13 cellular contexts compared by ENCODE assay signal in genomic region chr20:41408986-41409385, GRCh38. TPM values are rescaled to one million over a fixed set of nuclear protein-coding genes. Genes with fewer than 3 reads are reported as not detected.
DNase-seq lines count a peak whose midpoint lies in the region; ATAC-seq and TF ChIP-seq lines count a peak whose summit lies in the region.
"Had no signal": no experiment of that assay in that cellular context is flagged by ENCODE, and none has a peak within 500 bp of the region (broad histone marks: within the 10 kb centered on the region; RNA-seq: fewer than 3 reads in every experiment).

No MANE protein-coding gene starts in this region.

- no peaks in the 10 kb centered on the region for H3K9me3 ChIP-seq in BLaER1 treated with 17β-estradiol and CSF1 and Interleukin-3, amounts not matched to agents 10 nM and 100 nM (replicated peaks in 1 of 11)
- no peaks in the 10 kb centered on the region for H3K9me3 ChIP-seq in mucosa of descending colon
- H3K9me3 ChIP-seq in tibial artery: no peaks in the 10 kb centered on the region
- H3K9me3 ChIP-seq: upper lobe of right lung had no signal

- TF ChIP-seq CTCF in mucosa of descending colon (IDR thresholded peaks at IDR 0.05) (no peak), tibial artery (IDR thresholded peaks at IDR 0.05) (no peak), coronary artery (IDR thresholded peaks at IDR 0.05) (no peak)

- peak overlapping the region in 3 of 11 experiments; percentile 13 to 41 (median 27); a peak in 6 of 22 replicates for H3K9ac ChIP-seq in BLaER1 treated with 17β-estradiol and CSF1 and Interleukin-3, amounts not matched to agents 10 nM and 100 nM
- H3K9ac ChIP-seq: GM23248, parathyroid adenoma had no signal

- peak; percentile 71 for DNase-seq in GF-D8 (lab: John Stamatoyannopoulos, UW)
- peak; percentile 91 for DNase-seq in RPMI7951 (ENCODE audit: low read depth)
- peak; percentile 35 to 37 for DNase-seq in hippocampal formation (lab: John Stamatoyannopoulos, UW)
- DNase-seq in mucosa of descending colon: no peak
- no peak for DNase-seq in tibial artery
- DNase-seq in coronary artery (ENCODE audit: low spot score): no peak
- DNase-seq: activated CD4-positive, alpha-beta T cell treated with anti-CD3 and anti-CD28 coated beads for 36 hours; DMS153; GM23248; upper lobe of right lung had no signal

- ATAC-seq in mucosa of descending colon (no peak), HG03095 (IDR thresholded peaks at IDR 0.05; ENCODE audit: unreplicated experiment) (no peak)
- ATAC-seq: upper lobe of right lung had no signal

- peak overlapping the region; percentile 55 to 90 (median 79) for H3K4me2 ChIP-seq in BLaER1 treated with 17β-estradiol and CSF1 and Interleukin-3, amounts not matched to agents 10 nM and 100 nM

- H3K4me3 ChIP-seq in BLaER1 treated with 17β-estradiol and CSF1 and Interleukin-3, amounts not matched to agents 10 nM and 100 nM: no peak overlapping the region
- H3K4me3 ChIP-seq in mucosa of descending colon (no peak overlapping the region), tibial artery (no peak overlapping the region), coronary artery (no peak overlapping the region)
- H3K4me3 ChIP-seq: GM23248, upper lobe of right lung had no signal

- peak overlapping the region in 2 of 11 experiments; percentile 7 to 42; a peak in 2 of 22 replicates for H3K27ac ChIP-seq in BLaER1 treated with 17β-estradiol and CSF1 and Interleukin-3, amounts not matched to agents 10 nM and 100 nM
- H3K27ac ChIP-seq in tibial artery (no peak overlapping the region), coronary artery (no peak overlapping the region)
- H3K27ac ChIP-seq: GM23248, parathyroid adenoma, upper lobe of right lung had no signal

- H4K20me1 ChIP-seq in BLaER1 treated with 17β-estradiol and CSF1 and Interleukin-3, amounts not matched to agents 10 nM and 100 nM: peaks cover 14 to 74% (median 27%) of the 10 kb centered on the region in 11 experiments; a peak in 21 of 22 replicates

- H3K4me1 ChIP-seq in BLaER1 treated with 17β-estradiol and CSF1 and Interleukin-3, amounts not matched to agents 10 nM and 100 nM: peaks cover 47 to 72% (median 56%) of the 10 kb centered on the region in 10 experiments
- H3K4me1 ChIP-seq in mucosa of descending colon (ENCODE audit: low read depth) (peaks cover 5% of the 10 kb centered on the region), tibial artery (peaks cover 0 to 10% (median 4%) of the 10 kb centered on the region in 4 donors)
- H3K4me1 ChIP-seq: parathyroid adenoma, upper lobe of right lung had no signal

- intact Hi-C loops in mucosa of descending colon (cut with DNase I, micrococcal nuclease) (no loop called here), tibial artery (cut with DNase I; ENCODE audit: low total_unique reads) (loop anchor here (10.0 kb wide), 1 partner anchor 274 kb away; the partner anchor contains the start of gene PLCG1)

- H3K27me3 ChIP-seq in BLaER1 treated with 17β-estradiol and CSF1 and Interleukin-3, amounts not matched to agents 10 nM and 100 nM: no peaks in the 10 kb centered on the region
- H3K27me3 ChIP-seq in tibial artery: no peaks in the 10 kb centered on the region
- H3K27me3 ChIP-seq: upper lobe of right lung had no signal

- H3K36me3 ChIP-seq in BLaER1 treated with 17β-estradiol and CSF1 and Interleukin-3, amounts not matched to agents 10 nM and 100 nM: peaks cover 73 to 99% (median 85%) of the 10 kb centered on the region in 11 experiments
- H3K36me3 ChIP-seq in mucosa of descending colon (ENCODE audit: low read depth): peaks cover 10% of the 10 kb centered on the region
- H3K36me3 ChIP-seq in tibial artery: peaks cover 69 to 92% (median 87%) of the 10 kb centered on the region in 3 donors

RNA-seq across cellular contexts. Expression of gene EMILIN3, which starts 42.4 kb away (rescaled TPM):
- 0.10 and 0.12 TPM in 2 replicates for total RNA-seq in RPMI7951 (2014; rRNA removed; shearing (Covaris generic))
- total RNA-seq in mucosa of descending colon: 1 to 10 TPM in 1 of 3 donors, under 1 TPM in 1, not detected in 1; 0.23 to 4.0 TPM
- total RNA-seq: GM23248, upper lobe of right lung had no signal

Comparison
In these comparisons a context has a peak if more than half of its experiments do, and no peak if none do; other contexts are left out.
1. DNase-seq: peak in GF-D8 (single experiment), RPMI7951 (single experiment) and hippocampal formation (2 of 2); none in mucosa of descending colon (0 of 3), tibial artery (0 of 2) and coronary artery (single experiment).